ENCODE assay signal across 8 cellular contexts in the genomic region with DNA sequence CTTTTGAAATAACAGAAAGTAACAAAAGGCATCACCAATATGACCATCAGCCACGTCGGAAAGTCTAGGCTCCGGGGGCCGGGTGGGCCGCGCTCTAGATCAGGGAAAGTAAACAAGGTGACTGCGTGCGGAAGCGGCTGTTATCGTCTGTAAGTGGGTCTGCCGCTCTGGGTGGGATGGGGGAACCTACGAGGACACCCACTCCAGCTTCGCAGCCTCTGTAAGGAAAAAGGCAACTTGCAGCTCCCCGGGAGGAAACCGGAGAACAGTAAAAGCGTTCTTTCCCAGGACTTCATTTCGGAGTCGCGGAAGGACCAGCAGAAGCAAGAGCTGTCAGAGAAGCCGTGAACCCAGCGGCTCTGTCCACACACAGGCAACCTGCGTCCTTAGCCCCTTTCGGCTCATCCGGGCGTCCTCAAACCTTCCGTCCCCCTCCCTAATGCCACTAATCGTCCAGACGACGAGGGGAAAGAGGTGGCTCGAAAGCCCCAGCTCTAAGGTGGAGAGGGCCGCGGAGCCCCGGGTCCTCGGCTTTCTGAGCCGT.
A peak's percentile ranks its signal among the peaks of the same experiment; 100 is the strongest.
DNase-seq lines count a peak whose midpoint lies in the region; TF ChIP-seq lines count a peak whose summit lies in the region.

No MANE protein-coding gene starts in this region.

- H3K27ac ChIP-seq in cingulate gyrus (ENCODE audit: low read depth, low read length) = peak overlapping the region; percentile 77

- CTCF ChIA-PET in HEK293T (lab: Yijun Ruan, JAX) = no interaction called here

- POLR2A ChIA-PET in HEK293T (lab: Yijun Ruan, JAX) = interaction anchor here (0.8 kb wide), 1 partner anchor 554 kb away, joined by 3 read pairs; the partner anchor contains the start of gene U2SURP

- H3K4me3 ChIP-seq in GM12865 (ENCODE audit: low read depth, low read length) = peak overlapping the region; percentile 96

- DNase-seq in GM12865 (ENCODE audit: low read depth) (peak; percentile 57), HEK293T (ENCODE audit: extremely low spot score) (peak; percentile 38), NCI-H146 (lab: John Stamatoyannopoulos, UW) (peak; percentile 82), left kidney (ENCODE audit: low read depth, low spot score) (peak; percentile 75), NCI-H446 treated with DMSO at 0.1 percent for 48 hours (lab: John Stamatoyannopoulos, UW) (no peak)
- DNase-seq in activated CD4-positive, alpha-beta T cell treated with anti-CD3 and anti-CD28 coated beads for 4 hours = peak; percentile 31 to 42
- DNase-seq in stimulated activated CD4-positive, alpha-beta T cell treated with anti-CD3 and anti-CD28 coated beads, Interleukin-2, amount 100 ng/mL, for 48 hours = peak; percentile 22 to 29

- TF ChIP-seq CTCF in GM12865 (IDR thresholded peaks at IDR 0.05; ENCODE audit: insufficient read depth, low read depth, low read length, missing control alignments) = no peak

TF ChIP-seq in HEK293T, 16 proteins besides CTCF, POLR2A, EP300 and RAD21:
- TF ChIP-seq HDGF (IDR thresholded peaks at IDR 0.05; ENCODE audit: borderline replicate concordance) (no peak), FOXK2 (IDR thresholded peaks at IDR 0.05) (peak; percentile 70; the same call in 1 of the 2 replicates)
